ENCODE assay signal across 1 cellular context in the genomic region with DNA sequence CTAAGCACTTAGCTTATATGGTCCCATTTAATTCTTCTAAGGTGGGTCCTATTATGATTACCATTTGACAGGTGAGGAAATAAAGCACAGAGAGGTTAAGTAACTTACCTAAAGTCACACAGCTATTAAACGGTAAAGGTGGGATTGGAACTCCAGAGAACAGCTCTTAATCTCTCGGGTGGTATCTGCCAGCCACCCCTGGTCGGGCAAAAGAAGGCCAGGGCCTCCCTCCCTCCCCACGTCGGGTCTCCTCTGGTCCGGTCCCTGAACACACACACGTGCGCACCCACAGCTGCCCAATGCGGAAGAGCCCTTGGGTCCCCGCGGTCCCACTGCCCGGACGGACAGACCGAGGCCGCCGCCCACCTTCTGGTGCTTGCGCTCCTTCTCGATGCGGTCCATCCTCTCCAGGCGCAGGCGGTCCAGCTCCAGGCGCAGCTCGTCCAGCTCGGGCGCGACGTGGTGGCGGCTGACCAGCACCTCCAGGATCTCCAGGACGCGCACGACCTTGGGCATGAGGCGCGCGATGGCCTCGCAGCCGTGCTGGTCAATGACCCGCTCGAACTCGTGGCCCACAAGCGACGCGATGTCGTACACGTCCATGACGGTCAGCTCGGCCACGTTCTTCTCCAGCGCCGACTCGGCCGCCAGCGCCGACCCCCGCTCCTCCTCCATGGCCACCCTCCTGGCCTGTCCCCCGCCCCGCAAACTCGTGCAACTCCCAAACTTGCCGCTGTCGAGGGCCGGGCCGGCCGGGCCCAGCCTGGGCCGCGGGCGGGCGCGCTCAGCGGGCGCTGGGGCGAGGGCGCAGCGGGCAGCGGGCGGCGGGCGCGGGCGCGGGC.
TF ChIP-seq lines count a peak whose summit lies in the region.

No MANE protein-coding gene starts in this region.

TF ChIP-seq in K562, 482 proteins besides CTCF, POLR2A, EP300 and RAD21 (continues in another document):
- no peak for TF ChIP-seq RNF219 (CRISPR knock-in tag; IDR thresholded peaks at IDR 0.05)
- peak; percentile 89 for TF ChIP-seq ADNP (tag; IDR thresholded peaks at IDR 0.05)
- TF ChIP-seq HMG20A (CRISPR knock-in tag; conservative IDR thresholded peaks at IDR 0.05), result no peak
- TF ChIP-seq NR3C1 (CRISPR knock-in tag; IDR thresholded peaks at IDR 0.05), result peak; percentile 83
- TF ChIP-seq RBBP5 (IDR thresholded peaks at IDR 0.05; ENCODE audit: borderline replicate concordance, insufficient read depth, low read length, poor library complexity, severe bottlenecking), result peak; percentile 80
- peak; percentile 25; the same call in 1 of the 2 replicates for TF ChIP-seq CREB1 (IDR thresholded peaks at IDR 0.05)
- peak; percentile 51; the same call in 1 of the 2 replicates for TF ChIP-seq CREB1 (CRISPR knock-in tag; IDR thresholded peaks at IDR 0.05)
- TF ChIP-seq BHLHE40 (IDR thresholded peaks at IDR 0.05; ENCODE audit: low read length), result peak; percentile 20; the same call in 1 of the 2 replicates
- TF ChIP-seq, protein P1, sequence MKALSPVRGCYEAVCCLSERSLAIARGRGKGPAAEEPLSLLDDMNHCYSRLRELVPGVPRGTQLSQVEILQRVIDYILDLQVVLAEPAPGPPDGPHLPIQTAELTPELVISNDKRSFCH (CRISPR knock-in tag; IDR thresholded peaks at IDR 0.05), result no peak
- TF ChIP-seq, protein P1 (tag; IDR thresholded peaks at IDR 0.05), result peak; percentile 59; the same call in 1 of the 2 replicates
- TF ChIP-seq SIN3A (IDR thresholded peaks at IDR 0.05; ENCODE audit: borderline replicate concordance in 2 of 2, control insufficient read depth in 1 of 2, low read depth in 2 of 2, low read length in 2 of 2), result peak; percentile 33 to 67; a peak in 2 of 4 replicates
- TF ChIP-seq PRMT5 (CRISPR knock-in tag; IDR thresholded peaks at IDR 0.05), result no peak
- TF ChIP-seq, protein P2, sequence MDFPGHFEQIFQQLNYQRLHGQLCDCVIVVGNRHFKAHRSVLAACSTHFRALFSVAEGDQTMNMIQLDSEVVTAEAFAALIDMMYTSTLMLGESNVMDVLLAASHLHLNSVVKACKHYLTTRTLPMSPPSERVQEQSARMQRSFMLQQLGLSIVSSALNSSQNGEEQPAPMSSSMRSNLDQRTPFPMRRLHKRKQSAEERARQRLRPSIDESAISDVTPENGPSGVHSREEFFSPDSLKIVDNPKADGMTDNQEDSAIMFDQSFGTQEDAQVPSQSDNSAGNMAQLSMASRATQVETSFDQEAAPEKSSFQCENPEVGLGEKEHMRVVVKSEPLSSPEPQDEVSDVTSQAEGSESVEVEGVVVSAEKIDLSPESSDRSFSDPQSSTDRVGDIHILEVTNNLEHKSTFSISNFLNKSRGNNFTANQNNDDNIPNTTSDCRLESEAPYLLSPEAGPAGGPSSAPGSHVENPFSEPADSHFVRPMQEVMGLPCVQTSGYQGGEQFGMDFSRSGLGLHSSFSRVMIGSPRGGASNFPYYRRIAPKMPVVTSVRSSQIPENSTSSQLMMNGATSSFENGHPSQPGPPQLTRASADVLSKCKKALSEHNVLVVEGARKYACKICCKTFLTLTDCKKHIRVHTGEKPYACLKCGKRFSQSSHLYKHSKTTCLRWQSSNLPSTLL (IDR thresholded peaks at IDR 0.05), result no peak
- TF ChIP-seq TEAD2 (tag; IDR thresholded peaks at IDR 0.05), result no peak
- TF ChIP-seq MTF1 (CRISPR knock-in tag; IDR thresholded peaks at IDR 0.05; ENCODE audit: borderline replicate concordance), result no peak
- TF ChIP-seq DLX4 (CRISPR knock-in tag; IDR thresholded peaks at IDR 0.05), result no peak
- no peak for TF ChIP-seq ZC3H11A (IDR thresholded peaks at IDR 0.05; ENCODE audit: low read depth, low read length)
- TF ChIP-seq SPI1 (IDR thresholded peaks at IDR 0.05; ENCODE audit: borderline replicate concordance, low read depth, low read length), result no peak
- TF ChIP-seq BRD9 (IDR thresholded peaks at IDR 0.05; ENCODE audit: low read depth, partially characterized antibody), result peak; percentile 92
- no peak for TF ChIP-seq TSC22D4 (tag; IDR thresholded peaks at IDR 0.05)
- TF ChIP-seq PHF8 (IDR thresholded peaks at IDR 0.05; ENCODE audit: borderline replicate concordance, low read length), result peak; percentile 48; the same call in 1 of the 2 replicates
- no peak for TF ChIP-seq GTF2F1 (IDR thresholded peaks at IDR 0.05; ENCODE audit: low read depth, low read length)
- TF ChIP-seq ZNF217 (CRISPR knock-in tag; IDR thresholded peaks at IDR 0.05), result no peak
- 0 out of 2 replicates have a peak, but pooled peaks have one; percentile 77 for TF ChIP-seq ZNF232 (CRISPR knock-in tag; IDR thresholded peaks at IDR 0.05)
- TF ChIP-seq ESRRA (IDR thresholded peaks at IDR 0.05; ENCODE audit: borderline replicate concordance, low read depth), result peak; percentile 76; the same call in 1 of the 2 replicates
- TF ChIP-seq, protein P3, sequence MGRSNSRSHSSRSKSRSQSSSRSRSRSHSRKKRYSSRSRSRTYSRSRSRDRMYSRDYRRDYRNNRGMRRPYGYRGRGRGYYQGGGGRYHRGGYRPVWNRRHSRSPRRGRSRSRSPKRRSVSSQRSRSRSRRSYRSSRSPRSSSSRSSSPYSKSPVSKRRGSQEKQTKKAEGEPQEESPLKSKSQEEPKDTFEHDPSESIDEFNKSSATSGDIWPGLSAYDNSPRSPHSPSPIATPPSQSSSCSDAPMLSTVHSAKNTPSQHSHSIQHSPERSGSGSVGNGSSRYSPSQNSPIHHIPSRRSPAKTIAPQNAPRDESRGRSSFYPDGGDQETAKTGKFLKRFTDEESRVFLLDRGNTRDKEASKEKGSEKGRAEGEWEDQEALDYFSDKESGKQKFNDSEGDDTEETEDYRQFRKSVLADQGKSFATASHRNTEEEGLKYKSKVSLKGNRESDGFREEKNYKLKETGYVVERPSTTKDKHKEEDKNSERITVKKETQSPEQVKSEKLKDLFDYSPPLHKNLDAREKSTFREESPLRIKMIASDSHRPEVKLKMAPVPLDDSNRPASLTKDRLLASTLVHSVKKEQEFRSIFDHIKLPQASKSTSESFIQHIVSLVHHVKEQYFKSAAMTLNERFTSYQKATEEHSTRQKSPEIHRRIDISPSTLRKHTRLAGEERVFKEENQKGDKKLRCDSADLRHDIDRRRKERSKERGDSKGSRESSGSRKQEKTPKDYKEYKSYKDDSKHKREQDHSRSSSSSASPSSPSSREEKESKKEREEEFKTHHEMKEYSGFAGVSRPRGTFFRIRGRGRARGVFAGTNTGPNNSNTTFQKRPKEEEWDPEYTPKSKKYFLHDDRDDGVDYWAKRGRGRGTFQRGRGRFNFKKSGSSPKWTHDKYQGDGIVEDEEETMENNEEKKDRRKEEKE (IDR thresholded peaks at IDR 0.05; ENCODE audit: borderline replicate concordance in 1 of 2, control insufficient read depth in 1 of 2, low read depth in 2 of 2, low read length in 1 of 2), result no peak
- TF ChIP-seq SMAD4 (CRISPR knock-in tag; conservative IDR thresholded peaks at IDR 0.05), result peak; percentile 48; the same call in 1 of the 2 replicates
- no peak for TF ChIP-seq ZNF830 (CRISPR knock-in tag; IDR thresholded peaks at IDR 0.05)
- peak; percentile 69; the same call in 1 of the 2 replicates for TF ChIP-seq TFAP4 (CRISPR knock-in tag; IDR thresholded peaks at IDR 0.05; ENCODE audit: borderline replicate concordance)
- no peak for TF ChIP-seq U2AF2 (optimal IDR thresholded peaks at IDR 0.05; ENCODE audit: low read depth, low read length)
- no peak for TF ChIP-seq SREBF1 (IDR thresholded peaks at IDR 0.05; ENCODE audit: borderline replicate concordance, low read depth, low read length)
- TF ChIP-seq ZFPM2 (CRISPR knock-in tag; IDR thresholded peaks at IDR 0.05), result no peak
- TF ChIP-seq, protein P4, sequence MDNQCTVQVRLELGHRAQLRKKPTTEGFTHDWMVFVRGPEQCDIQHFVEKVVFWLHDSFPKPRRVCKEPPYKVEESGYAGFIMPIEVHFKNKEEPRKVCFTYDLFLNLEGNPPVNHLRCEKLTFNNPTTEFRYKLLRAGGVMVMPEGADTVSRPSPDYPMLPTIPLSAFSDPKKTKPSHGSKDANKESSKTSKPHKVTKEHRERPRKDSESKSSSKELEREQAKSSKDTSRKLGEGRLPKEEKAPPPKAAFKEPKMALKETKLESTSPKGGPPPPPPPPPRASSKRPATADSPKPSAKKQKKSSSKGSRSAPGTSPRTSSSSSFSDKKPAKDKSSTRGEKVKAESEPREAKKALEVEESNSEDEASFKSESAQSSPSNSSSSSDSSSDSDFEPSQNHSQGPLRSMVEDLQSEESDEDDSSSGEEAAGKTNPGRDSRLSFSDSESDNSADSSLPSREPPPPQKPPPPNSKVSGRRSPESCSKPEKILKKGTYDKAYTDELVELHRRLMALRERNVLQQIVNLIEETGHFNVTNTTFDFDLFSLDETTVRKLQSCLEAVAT (IDR thresholded peaks at IDR 0.05), result no peak
- TF ChIP-seq DPF2 (IDR thresholded peaks at IDR 0.05), result no peak
- no peak for TF ChIP-seq ZNF239 (CRISPR knock-in tag; IDR thresholded peaks at IDR 0.05)
- TF ChIP-seq, protein P5, sequence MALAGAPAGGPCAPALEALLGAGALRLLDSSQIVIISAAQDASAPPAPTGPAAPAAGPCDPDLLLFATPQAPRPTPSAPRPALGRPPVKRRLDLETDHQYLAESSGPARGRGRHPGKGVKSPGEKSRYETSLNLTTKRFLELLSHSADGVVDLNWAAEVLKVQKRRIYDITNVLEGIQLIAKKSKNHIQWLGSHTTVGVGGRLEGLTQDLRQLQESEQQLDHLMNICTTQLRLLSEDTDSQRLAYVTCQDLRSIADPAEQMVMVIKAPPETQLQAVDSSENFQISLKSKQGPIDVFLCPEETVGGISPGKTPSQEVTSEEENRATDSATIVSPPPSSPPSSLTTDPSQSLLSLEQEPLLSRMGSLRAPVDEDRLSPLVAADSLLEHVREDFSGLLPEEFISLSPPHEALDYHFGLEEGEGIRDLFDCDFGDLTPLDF (CRISPR knock-in tag; IDR thresholded peaks at IDR 0.05), result peak; percentile 31; the same call in 1 of the 2 replicates
- peak; percentile 48; the same call in 1 of the 2 replicates for TF ChIP-seq CEBPG (CRISPR knock-in tag; IDR thresholded peaks at IDR 0.05)
- TF ChIP-seq CEBPG (tag; conservative IDR thresholded peaks at IDR 0.05 in 1 of 2, IDR thresholded peaks at IDR 0.05 in 1 of 2), result no peak
- no peak for TF ChIP-seq ZFP1 (CRISPR knock-in tag; IDR thresholded peaks at IDR 0.05)
- no peak for TF ChIP-seq ZNF354B (CRISPR knock-in tag; IDR thresholded peaks at IDR 0.05)
- TF ChIP-seq TEAD1 (CRISPR knock-in tag; IDR thresholded peaks at IDR 0.05), result peak in 1 of 2 experiments; percentile 70; a peak in 1 of 4 replicates
